9 cellular contexts compared by ENCODE assay signal in genomic region chrX:153966841-153967535, GRCh38. TPM values are rescaled to one million over a fixed set of nuclear protein-coding genes. Genes with fewer than 3 reads are reported as not detected.
DNase-seq lines count a peak whose midpoint lies in the region; ATAC-seq and TF ChIP-seq lines count a peak whose summit lies in the region.
"Had no signal": no experiment of that assay in that cellular context is flagged by ENCODE, and none has a peak within 500 bp of the region (broad histone marks: within the 10 kb centered on the region; RNA-seq: fewer than 3 reads in every experiment).

No MANE protein-coding gene starts in this region.

- no peaks in the 10 kb centered on the region for H3K27me3 ChIP-seq in DOHH2 (ENCODE audit: control insufficient read depth, low read length)
- H3K27me3 ChIP-seq in dorsolateral prefrontal cortex = peaks cover 0 to 44% (median 0%) of the 10 kb centered on the region in 45 donors

- no peaks in the 10 kb centered on the region for H3F3A ChIP-seq in DOHH2 (ENCODE audit: control insufficient read depth, insufficient read depth)

- no peak for TF ChIP-seq CTCF in DOHH2 (IDR thresholded peaks at IDR 0.05; ENCODE audit: low read depth, low read length, poor library complexity, severe bottlenecking)
- no peak for TF ChIP-seq CTCF in dorsolateral prefrontal cortex (IDR thresholded peaks at IDR 0.05 in 54 of 56, conservative IDR thresholded peaks at IDR 0.05 in 2 of 56; ENCODE audit: low read depth in 1 of 56, partially characterized antibody in 56 of 56)

- peak; percentile 30 for DNase-seq in RKO (ENCODE audit: low spot score)
- DNase-seq in dorsolateral prefrontal cortex = no peak
- peak; percentile 63 for DNase-seq in putamen (ENCODE audit: low spot score)
- no peak for DNase-seq in LoVo (ENCODE audit: low spot score)
- DNase-seq in middle frontal gyrus (ENCODE audit: extremely low spot score, low spot score) = no peak
- DNase-seq: SW 1271 had no signal

- intact Hi-C loops in dorsolateral prefrontal cortex (cut with DNase I) = loop anchor here in 1 of 2 donors (5.0 kb wide), 1 partner anchor 90 kb away; no protein-coding TSS in a partner anchor

- H3K36me3 ChIP-seq in DOHH2 (ENCODE audit: control insufficient read depth, low read length) = peaks cover 84% of the 10 kb centered on the region

- H4K20me1 ChIP-seq in DOHH2 (ENCODE audit: control insufficient read depth, insufficient read depth, low read depth, low read length) = peaks cover 7% of the 10 kb centered on the region

- H3K9me3 ChIP-seq in DOHH2 (ENCODE audit: control insufficient read depth, insufficient read depth, low read length) = no peaks in the 10 kb centered on the region

- H3K27ac ChIP-seq in DOHH2 (ENCODE audit: low read depth, low read length) = 0 out of 2 replicates have a peak overlapping the region, but pooled peaks have one; percentile 7
- peak overlapping the region in 53 of 59 donors; percentile 8 to 100 (median 92) for H3K27ac ChIP-seq in dorsolateral prefrontal cortex

- H3K79me2 ChIP-seq in DOHH2 (ENCODE audit: control insufficient read depth, low read length) = peaks cover 91% of the 10 kb centered on the region

- no peak for ATAC-seq in HG03342 (IDR thresholded peaks at IDR 0.05; ENCODE audit: unreplicated experiment)
- ATAC-seq in GM19324 (IDR thresholded peaks at IDR 0.05; ENCODE audit: low FRiP score, unreplicated experiment) = no peak

- peak overlapping the region; percentile 96 for H3K4me2 ChIP-seq in DOHH2 (ENCODE audit: low read length)

- peak overlapping the region; percentile 94 for H3K4me3 ChIP-seq in DOHH2 (ENCODE audit: low read length)
- H3K4me3 ChIP-seq in dorsolateral prefrontal cortex = peak overlapping the region in 16 of 59 donors; percentile 1 to 80 (median 22)

- H3K4me1 ChIP-seq in DOHH2 (ENCODE audit: control insufficient read depth, low read length) = peaks cover 31% of the 10 kb centered on the region

- no peaks in the 10 kb centered on the region for H3K9me2 ChIP-seq in DOHH2 (replicated peaks; ENCODE audit: control insufficient read depth, low read length)

RNA-seq across cellular contexts. Expression of gene HCFC1, which starts 4.6 kb away (rescaled TPM):
- 10 to 100 TPM; 41.2 to 97.5 (median 57.4) TPM for total RNA-seq in dorsolateral prefrontal cortex

RNA-seq across cellular contexts. Expression of gene TMEM187, which starts 5.6 kb away (rescaled TPM):
- total RNA-seq in dorsolateral prefrontal cortex = 10 to 100 TPM in 29 of 120 experiments, 1 to 10 TPM in 91; 2.7 to 17.2 (median 8.0) TPM

RNA-seq across cellular contexts. Expression of gene RENBP, which starts 22.5 kb away (rescaled TPM):
- 10 to 100 TPM in 115 of 120 experiments, 1 to 10 TPM in 5; 8.2 to 34.2 (median 16.9) TPM for total RNA-seq in dorsolateral prefrontal cortex

RNA-seq across cellular contexts. Expression of gene NAA10, which starts 32.2 kb away (rescaled TPM):
- total RNA-seq in dorsolateral prefrontal cortex = 100 to 1,000 TPM in 13 of 120 experiments, 10 to 100 TPM in 107; 57.4 to 119 (median 83.8) TPM

RNA-seq across cellular contexts. Expression of gene ARHGAP4, which starts 40.9 kb away (rescaled TPM):
- 10 to 100 TPM in 106 of 120 experiments, 1 to 10 TPM in 14; 6.4 to 31.6 (median 14.8) TPM for total RNA-seq in dorsolateral prefrontal cortex

Comparison
In these comparisons a context has a peak if more than half of its experiments do, and no peak if none do; other contexts are left out.
1. DNase-seq: peak in RKO (single experiment) and putamen (single experiment); none in dorsolateral prefrontal cortex (0 of 10), LoVo (single experiment) and middle frontal gyrus (single experiment).